21 cellular contexts compared by ENCODE assay signal in the genomic region with DNA sequence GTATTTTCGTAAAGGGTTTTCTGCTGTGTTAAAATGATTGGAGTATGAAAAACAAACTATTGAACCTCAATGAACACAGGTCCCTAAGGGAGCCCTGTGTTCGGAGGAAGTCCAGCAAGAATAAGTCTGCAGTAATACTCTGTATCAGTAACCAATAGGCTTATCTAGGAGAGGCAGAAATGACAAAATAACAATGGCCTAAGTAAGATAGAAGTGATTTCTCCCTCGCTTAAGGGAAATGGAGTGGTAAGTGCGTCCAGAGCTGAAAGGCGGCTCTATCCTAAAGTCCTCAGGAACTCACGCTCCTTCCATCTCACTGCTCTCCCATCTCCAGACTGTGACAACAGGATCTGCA.
"Had no signal": no experiment of that assay in that cellular context is flagged by ENCODE, and none has a peak within 500 bp of the region (broad histone marks: within the 10 kb centered on the region; RNA-seq: fewer than 3 reads in every experiment).

No MANE protein-coding gene starts in this region.

- H3K27me3 Mint-ChIP-seq: activated naive CD8-positive, alpha-beta T cell; naive B cell; stimulated activated memory B cell treated with anti-CD40 and anti-IgM and Interleukin-4, amounts not matched to agents 10 μg/mL and 1 μg/mL and 100 μg/mL, for 72 hours had no signal

- H3K4me3 ChIP-seq: cardiac muscle cell, mucosa of descending colon, pancreas, spleen had no signal

- H3K36me3 ChIP-seq: cardiac muscle cell, pancreas, spleen, WERI-Rb-1 had no signal

- H3K9me3 Mint-ChIP-seq: activated T-helper 1 cell treated with anti-CD3 and anti-CD28 coated beads, Interleukin-12 subunit alpha, Interleukin-12 subunit beta, Interleukin-2, Interleukin-4 antibody, amounts not matched to agents 30 ng/mL and 10 ng/mL and 1 ng/mL, durations not matched to agents 14 hours and 24 hours and 36 hours; type B pancreatic cell had no signal

- H3K27ac Mint-ChIP-seq: activated naive CD8-positive, alpha-beta T cell; activated T-helper 1 cell treated with anti-CD3 and anti-CD28 coated beads, Interleukin-12 subunit alpha, Interleukin-12 subunit beta, Interleukin-2, Interleukin-4 antibody, amounts not matched to agents 30 ng/mL and 10 ng/mL and 1 ng/mL, durations not matched to agents 14 hours and 24 hours and 36 hours; naive B cell; stimulated activated memory B cell treated with anti-CD40 and anti-IgM and Interleukin-4, amounts not matched to agents 10 μg/mL and 1 μg/mL and 100 μg/mL, for 72 hours had no signal

- H3K27ac ChIP-seq: cardiac muscle cell, epithelial cell of prostate, pancreas, spleen, testis, WERI-Rb-1 had no signal

- H3K4me1 Mint-ChIP-seq: naive B cell; stimulated activated memory B cell treated with anti-CD40 and anti-IgM and Interleukin-4, amounts not matched to agents 10 μg/mL and 1 μg/mL and 100 μg/mL, for 72 hours had no signal

- H3K27me3 ChIP-seq: cardiac muscle cell, pancreas, spleen, testis had no signal

- H3K4me3 Mint-ChIP-seq: activated naive CD8-positive, alpha-beta T cell; activated T-helper 1 cell treated with anti-CD3 and anti-CD28 coated beads, Interleukin-12 subunit alpha, Interleukin-12 subunit beta, Interleukin-2, Interleukin-4 antibody, amounts not matched to agents 30 ng/mL and 10 ng/mL and 1 ng/mL, durations not matched to agents 14 hours and 24 hours and 36 hours; stimulated activated memory B cell treated with anti-CD40 and anti-IgM and Interleukin-4, amounts not matched to agents 10 μg/mL and 1 μg/mL and 100 μg/mL, for 72 hours; type B pancreatic cell had no signal

- DNase-seq: activated CD4-positive, alpha-beta T cell treated with anti-CD3 and anti-CD28 coated beads for 1 hour; activated CD4-positive, alpha-beta T cell treated with anti-CD3 and anti-CD28 coated beads, Interleukin-2, amount 50 U/mL, for 48 hours; activated gamma-delta T cell treated with Interleukin-2 at 50 U/mL for 16 hours; activated T-cell treated with anti-CD3 and anti-CD28 coated beads for 4 hours; amniotic stem cell; head of caudate nucleus; kidney; mucosa of descending colon; naive B cell; pancreas; spleen; stimulated activated CD4-positive, alpha-beta T cell treated with anti-CD3 and anti-CD28 coated beads, Interleukin-4, amount 100 ng/mL, for 4 hours; testis had no signal

- ATAC-seq: left lobe of liver; stimulated activated memory B cell treated with anti-CD40 and anti-IgM and Interleukin-4, amounts not matched to agents 10 μg/mL and 1 μg/mL and 100 μg/mL, for 72 hours had no signal

- H3K36me3 Mint-ChIP-seq: naive B cell; stimulated activated memory B cell treated with anti-CD40 and anti-IgM and Interleukin-4, amounts not matched to agents 10 μg/mL and 1 μg/mL and 100 μg/mL, for 72 hours; type B pancreatic cell had no signal

- H3K4me1 ChIP-seq: pancreas, spleen, testis had no signal

- H3K9me3 ChIP-seq: mucosa of descending colon, pancreas, spleen, testis had no signal
